8 cellular contexts compared by ENCODE assay signal in genomic region chr14:51780006-51780692, GRCh38.
A peak's percentile ranks its signal among the peaks of the same experiment; 100 is the strongest.
DNase-seq lines count a peak whose midpoint lies in the region; ATAC-seq and TF ChIP-seq lines count a peak whose summit lies in the region.

No MANE protein-coding gene starts in this region.

- no peak overlapping the region for H3K27ac ChIP-seq in ascending aorta
- H3K27ac ChIP-seq in sigmoid colon, result no peak overlapping the region

- ATAC-seq in GM18502 (IDR thresholded peaks at IDR 0.05; ENCODE audit: poor library complexity, unreplicated experiment), result no peak

- TF ChIP-seq CTCF in ascending aorta (IDR thresholded peaks at IDR 0.05) (peak; percentile 79 to 92 (median 86)), sigmoid colon (IDR thresholded peaks at IDR 0.05) (peak; percentile 59 to 80 (median 75))

- WGBS in sigmoid colon, 2 donors, result 5 to 10% methylated on average over 13 of the region's 13 CpGs

- H3K4me1 ChIP-seq in ascending aorta (no peaks in the 10 kb centered on the region), sigmoid colon (peaks cover 0 to 21% (median 11%) of the 10 kb centered on the region in 4 donors)

- no peak for TF ChIP-seq EP300 in sigmoid colon (IDR thresholded peaks at IDR 0.05)

- no peaks in the 10 kb centered on the region for H3K9me3 ChIP-seq in ascending aorta
- no peaks in the 10 kb centered on the region for H3K9me3 ChIP-seq in sigmoid colon

- H3K36me3 ChIP-seq in ascending aorta, result no peaks in the 10 kb centered on the region
- no peaks in the 10 kb centered on the region for H3K36me3 ChIP-seq in sigmoid colon

- in situ Hi-C loops in ACHN (cut with HindIII; ENCODE audit: low pct_ligation_motif_present, low pct_unique_long_range_greater_than_20kb, low sequenced_read_pairs), result no loop called here

- H3K27me3 ChIP-seq in ascending aorta (no peaks in the 10 kb centered on the region), sigmoid colon (no peaks in the 10 kb centered on the region)

- intact Hi-C loops in ascending aorta (cut with DNase I) (loop anchor here (1.0 to 2.0 kb wide), 2 partner anchors 127 to 497 kb away; no protein-coding TSS in a partner anchor), sigmoid colon (cut with DNase I) (loop anchor here (2.0 to 5.0 kb wide), 3 partner anchors 128 to 497 kb away; partner anchors contain the start of gene FRMD6)

- H3K4me3 ChIP-seq in ascending aorta (no peak overlapping the region), sigmoid colon (no peak overlapping the region)

- DNase-seq in ACHN, result peak; percentile 63
- DNase-seq in GM19238 (ENCODE audit: insufficient read length, low spot score), result peak; percentile 53
- DNase-seq in NCI-H1436 treated with DMSO at 0.1 percent for 48 hours (lab: John Stamatoyannopoulos, UW), result peak; percentile 32
- DNase-seq in T1000 (lab: John Stamatoyannopoulos, UW), result peak; percentile 50
- DNase-seq in ascending aorta (ENCODE audit: low spot score in 2 of 2), result peak in 1 of 2 donors; percentile 87
- peak; percentile 68 for DNase-seq in hepatic stellate cell (ENCODE audit: low spot score)
- DNase-seq in sigmoid colon, result peak; percentile 87

- TF ChIP-seq POLR2A in sigmoid colon (IDR thresholded peaks at IDR 0.05), result no peak
